20 cellular contexts compared by ENCODE assay signal in genomic region chr3:8988791-8989558, GRCh38.
"Had no signal": no experiment of that assay in that cellular context is flagged by ENCODE, and none has a peak within 500 bp of the region (broad histone marks: within the 10 kb centered on the region; RNA-seq: fewer than 3 reads in every experiment).

No MANE protein-coding gene starts in this region.

- ATAC-seq: left colon, right lobe of liver had no signal

- DNase-seq: activated B cell treated with CpG ODN at 0.5 μM for 24 hours; activated CD4-positive, alpha-beta T cell treated with anti-CD3 and anti-CD28 coated beads for 48 hours; activated CD8-positive, alpha-beta memory T cell treated with anti-CD3 and anti-CD28 coated beads, Interleukin-2, amount 50 U/mL, for 48 hours; activated CD8-positive, alpha-beta T cell treated with anti-CD3 and anti-CD28 coated beads for 36 hours; activated gamma-delta T cell; activated T-cell treated with anti-CD3 and anti-CD28 coated beads, Interleukin-2, amount 50 U/mL, for 72 hours; amniotic stem cell; erythroblast; gastrocnemius medialis; heart right ventricle; left colon; lower lobe of right lung; midbrain; occipital lobe; psoas muscle; right lobe of liver; spleen; SW 1271; upper lobe of left lung had no signal

- H3K27ac ChIP-seq: gastrocnemius medialis, heart right ventricle, lower lobe of right lung, psoas muscle, right lobe of liver, spleen, suprapubic skin, upper lobe of left lung had no signal
